ENCODE assay signal across 8 cellular contexts in the genomic region with DNA sequence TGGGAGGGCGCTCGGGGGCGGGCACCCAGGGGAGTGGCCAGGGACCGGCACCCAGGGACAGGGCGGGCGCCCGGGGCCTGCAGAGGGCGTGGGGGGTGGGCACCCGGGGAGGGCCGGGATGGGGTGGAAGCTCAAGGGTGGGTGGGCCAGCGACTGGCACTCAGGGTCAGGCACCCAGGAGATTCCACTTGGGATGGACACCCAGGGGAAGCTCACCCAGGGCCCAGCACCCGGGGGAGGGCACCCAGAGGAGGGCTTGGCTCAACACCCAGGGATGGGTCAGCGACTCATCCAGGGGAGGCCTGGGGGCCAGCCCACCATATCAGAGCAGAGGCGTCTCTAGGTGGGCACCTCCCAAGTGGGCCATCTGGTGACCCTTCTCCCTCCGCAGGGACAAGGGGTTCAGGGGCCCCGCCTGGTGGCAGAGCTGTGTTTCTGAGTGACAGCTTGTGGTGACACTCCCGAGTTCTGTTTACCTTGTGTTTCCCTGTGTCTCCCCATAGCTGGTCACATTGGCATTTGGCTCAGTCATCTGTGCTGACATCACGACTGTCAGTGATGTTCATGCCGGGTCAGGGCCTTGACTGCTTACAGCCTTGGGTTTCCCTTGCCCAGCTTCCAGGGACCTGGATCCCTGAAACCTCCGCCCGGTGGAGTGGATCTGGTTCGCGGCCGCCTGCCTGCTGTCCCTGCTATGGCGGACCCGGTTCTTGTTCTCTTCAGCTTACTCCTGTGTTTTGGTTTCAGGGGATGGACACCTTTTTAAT. TPM values are rescaled to one million over a fixed set of nuclear protein-coding genes. Genes with fewer than 3 reads are reported as not detected.
A peak's percentile ranks its signal among the peaks of the same experiment; 100 is the strongest.
DNase-seq lines count a peak whose midpoint lies in the region; ATAC-seq and TF ChIP-seq lines count a peak whose summit lies in the region.

No MANE protein-coding gene starts in this region.

- ATAC-seq in GM18909 (IDR thresholded peaks at IDR 0.05; ENCODE audit: poor library complexity, unreplicated experiment) (peak; percentile 14), HG03139 (IDR thresholded peaks at IDR 0.05; ENCODE audit: unreplicated experiment) (peak; percentile 10)
- peak; percentile 31 to 70 for ATAC-seq in naive thymus-derived CD8-positive, alpha-beta T cell

- POLR2A ChIA-PET in naive thymus-derived CD8-positive, alpha-beta T cell (lab: Charles Lee), result interaction anchor here (0.8 to 8.4 kb wide), 18 partner anchors 10 to 320 kb away, joined by 3 to 128 read pairs (median 6); partner anchors contain the start of genes ARF1, GUK1, RNF187 and TRIM11

- peaks cover 48% of the 10 kb centered on the region for H3K4me1 Mint-ChIP-seq in activated T-cell treated with anti-CD3 and anti-CD28 coated beads, Interleukin-2, amount 50 U/mL, for 24 hours (ENCODE audit: low read depth)
- peaks cover 26 to 65% (median 56%) of the 10 kb centered on the region in 4 donors for H3K4me1 Mint-ChIP-seq in naive thymus-derived CD8-positive, alpha-beta T cell

- H3K4me3 Mint-ChIP-seq in activated T-cell treated with anti-CD3 and anti-CD28 coated beads, Interleukin-2, amount 50 U/mL, for 24 hours, result peak overlapping the region; percentile 73
- peak overlapping the region; percentile 73 to 92 (median 84) for H3K4me3 Mint-ChIP-seq in naive thymus-derived CD8-positive, alpha-beta T cell

- no peaks in the 10 kb centered on the region for H3K9me3 Mint-ChIP-seq in activated T-cell treated with anti-CD3 and anti-CD28 coated beads, Interleukin-2, amount 50 U/mL, for 24 hours
- no peaks in the 10 kb centered on the region for H3K9me3 Mint-ChIP-seq in naive thymus-derived CD8-positive, alpha-beta T cell

- peaks cover 9% of the 10 kb centered on the region for H3K36me3 Mint-ChIP-seq in activated T-cell treated with anti-CD3 and anti-CD28 coated beads, Interleukin-2, amount 50 U/mL, for 24 hours (ENCODE audit: low read depth)
- H3K36me3 Mint-ChIP-seq in naive thymus-derived CD8-positive, alpha-beta T cell, result peaks cover 0 to 7% (median 0%) of the 10 kb centered on the region in 3 donors

- DNase-seq in NCI-H524 (lab: John Stamatoyannopoulos, UW), result peak; percentile 46 to 82
- DNase-seq in activated T-cell treated with anti-CD3 and anti-CD28 coated beads, Interleukin-2, amount 50 U/mL, for 24 hours, result no peak
- peak; percentile 74 for DNase-seq in fibroblast of gingiva (ENCODE audit: low read depth)
- peak in 9 of 10 donors; percentile 31 to 83 (median 60) for DNase-seq in naive thymus-derived CD8-positive, alpha-beta T cell
- peak; percentile 70 for DNase-seq in stromal cell of bone marrow (ENCODE audit: low read depth)

- H3K27ac ChIP-seq in C4-2B, result peak overlapping the region; percentile 94

- TF ChIP-seq CTCF in C4-2B (conservative IDR thresholded peaks at IDR 0.05), result peak; percentile 1; the same call in 1 of the 2 replicates

- H3K27ac Mint-ChIP-seq in activated T-cell treated with anti-CD3 and anti-CD28 coated beads, Interleukin-2, amount 50 U/mL, for 24 hours, result peak overlapping the region; percentile 89
- H3K27ac Mint-ChIP-seq in naive thymus-derived CD8-positive, alpha-beta T cell, result peak overlapping the region; percentile 84 to 99 (median 96)

- H3K27me3 Mint-ChIP-seq in activated T-cell treated with anti-CD3 and anti-CD28 coated beads, Interleukin-2, amount 50 U/mL, for 24 hours, result no peaks in the 10 kb centered on the region
- H3K27me3 Mint-ChIP-seq in naive thymus-derived CD8-positive, alpha-beta T cell, result no peaks in the 10 kb centered on the region

RNA-seq across cellular contexts. Expression of gene IBA57, which starts 0.7 kb away (rescaled TPM):
- total RNA-seq in naive thymus-derived CD8-positive, alpha-beta T cell, result 10 to 100 TPM; 11.0 to 12.3 TPM
- 1 to 10 TPM; 3.3 to 4.2 (median 3.4) TPM for polyA plus RNA-seq in naive thymus-derived CD8-positive, alpha-beta T cell

RNA-seq across cellular contexts. Expression of gene GJC2, which starts 16.6 kb away (rescaled TPM):
- total RNA-seq in naive thymus-derived CD8-positive, alpha-beta T cell, result 1 to 10 TPM; 2.6 to 2.8 TPM
- polyA plus RNA-seq in naive thymus-derived CD8-positive, alpha-beta T cell, result under 1 TPM in 2 of 3 donors, not detected in 1; 0.16 to 0.22 TPM

RNA-seq across cellular contexts. Expression of gene GUK1, which starts 26.3 kb away (rescaled TPM):
- total RNA-seq in naive thymus-derived CD8-positive, alpha-beta T cell, result 100 to 1,000 TPM; 189 to 202 TPM
- 100 to 1,000 TPM; 369 to 466 (median 374) TPM for polyA plus RNA-seq in naive thymus-derived CD8-positive, alpha-beta T cell

RNA-seq across cellular contexts. Expression of gene OBSCN, which starts 41.5 kb away (rescaled TPM):
- total RNA-seq in naive thymus-derived CD8-positive, alpha-beta T cell, result 100 to 1,000 TPM in 1 of 2 experiments, 10 to 100 TPM in 1; 99.3 to 102 TPM
- polyA plus RNA-seq in naive thymus-derived CD8-positive, alpha-beta T cell, result 1 to 10 TPM in 2 of 3 donors, under 1 TPM in 1; 0.56 to 4.9 (median 2.4) TPM

RNA-seq across cellular contexts. Expression of gene MRPL55, which starts 57.3 kb away (rescaled TPM):
- total RNA-seq in naive thymus-derived CD8-positive, alpha-beta T cell, result 10 to 100 TPM; 61.9 to 64.8 TPM
- polyA plus RNA-seq in naive thymus-derived CD8-positive, alpha-beta T cell, result 100 to 1,000 TPM in 2 of 3 donors, 10 to 100 TPM in 1; 96.9 to 130 (median 103) TPM
